In genomic region chr4:102344955-102345794, GRCh38 we compare ENCODE assay signal across 1 cellular context.
TF ChIP-seq lines count a peak whose summit lies in the region.

Gene SLC39A8 (minus strand): TSS chr4:102345482. CDS start chr4:102344662, 820 bp downstream.

TF ChIP-seq in K562, 482 proteins besides CTCF, POLR2A, EP300 and RAD21 (continued from another document and continues in another):
- TF ChIP-seq RREB1 (CRISPR knock-in tag; IDR thresholded peaks at IDR 0.05) (no peak), SIX5 (IDR thresholded peaks at IDR 0.05; ENCODE audit: borderline replicate concordance in 1 of 2, insufficient read depth in 1 of 2, low read depth in 1 of 2, low read length in 2 of 2) (no peak), FOS (IDR thresholded peaks at IDR 0.05; ENCODE audit: extremely low read depth, insufficient read length) (no peak), NFIX (CRISPR knock-in tag; IDR thresholded peaks at IDR 0.05; ENCODE audit: low read depth) (no peak), BDP1 (IDR thresholded peaks at IDR 0.05; ENCODE audit: insufficient read depth, insufficient read length) (no peak), SMAD3 (CRISPR knock-in tag; conservative IDR thresholded peaks at IDR 0.05) (no peak), MYC (IDR thresholded peaks at IDR 0.05; ENCODE audit: low read depth, low read length) (peak; percentile 97), MYC (CRISPR knock-in tag; IDR thresholded peaks at IDR 0.05; ENCODE audit: borderline replicate concordance, low read depth) (peak; percentile 68; the same call in 1 of the 2 replicates), CBX1 (IDR thresholded peaks at IDR 0.05; ENCODE audit: low read depth) (0 out of 2 replicates have a peak, but pooled peaks have one; percentile 28), ZNF197 (CRISPR knock-in tag; IDR thresholded peaks at IDR 0.05; ENCODE audit: low read depth) (no peak), GABPA (tag; conservative IDR thresholded peaks at IDR 0.05; ENCODE audit: low read depth) (peak; percentile 56), TOE1 (IDR thresholded peaks at IDR 0.05; ENCODE audit: borderline replicate concordance) (peak; percentile 57; the same call in 1 of the 2 replicates), TOE1 (CRISPR knock-in tag; IDR thresholded peaks at IDR 0.05; ENCODE audit: borderline replicate concordance, low read depth) (no peak), ZNF12 (CRISPR knock-in tag; IDR thresholded peaks at IDR 0.05) (0 out of 2 replicates have a peak, but pooled peaks have one; percentile 6), PML (IDR thresholded peaks at IDR 0.05; ENCODE audit: low read length) (peak; percentile 79; the same call in 1 of the 2 replicates), CREM (IDR thresholded peaks at IDR 0.05; ENCODE audit: low read depth) (peak; percentile 45), CHD2 (IDR thresholded peaks at IDR 0.05; ENCODE audit: low read depth, low read length) (peak; percentile 42; the same call in 1 of the 2 replicates), POLR2B (IDR thresholded peaks at IDR 0.05; ENCODE audit: low read depth, partially characterized antibody) (peak; percentile 57), ZNF507 (tag; conservative IDR thresholded peaks at IDR 0.05) (no peak), ZFP91 (CRISPR knock-in tag; IDR thresholded peaks at IDR 0.05) (peak; percentile 79), POLR3A (IDR thresholded peaks at IDR 0.05; ENCODE audit: borderline replicate concordance, extremely low read depth, insufficient read depth, insufficient read length) (no peak), POLR2G (IDR thresholded peaks at IDR 0.05; ENCODE audit: low read depth, low read length) (peak; percentile 53), MYNN (IDR thresholded peaks at IDR 0.05) (peak; percentile 62), MYNN (CRISPR knock-in tag; IDR thresholded peaks at IDR 0.05) (no peak), ELF1 (tag; IDR thresholded peaks at IDR 0.05) (peak; percentile 78), TCF3 (CRISPR knock-in tag; IDR thresholded peaks at IDR 0.05) (peak; percentile 44), GATAD2A (IDR thresholded peaks at IDR 0.05) (no peak), TCF7L2 (IDR thresholded peaks at IDR 0.05; ENCODE audit: low read depth, low read length) (no peak), CXXC5 (CRISPR knock-in tag; IDR thresholded peaks at IDR 0.05) (peak; percentile 78), MYBL2 (IDR thresholded peaks at IDR 0.05; ENCODE audit: low read depth) (no peak), MYBL2 (CRISPR knock-in tag; IDR thresholded peaks at IDR 0.05; ENCODE audit: borderline replicate concordance) (no peak), TEAD4 (IDR thresholded peaks at IDR 0.05; ENCODE audit: low read length) (peak; percentile 33; the same call in 1 of the 2 replicates), TEAD4 (CRISPR knock-in tag; IDR thresholded peaks at IDR 0.05; ENCODE audit: borderline replicate concordance) (no peak), KDM5B (IDR thresholded peaks at IDR 0.05; ENCODE audit: insufficient replicate concordance, low read depth, low read length) (peak; percentile 60), EWSR1 (IDR thresholded peaks at IDR 0.05; ENCODE audit: borderline replicate concordance, low read depth, partially characterized antibody) (no peak), CBFA2T3 (IDR thresholded peaks at IDR 0.05) (peak; percentile 56), STAT5A (IDR thresholded peaks at IDR 0.05; ENCODE audit: borderline replicate concordance, low read length) (peak; percentile 33; the same call in 1 of the 2 replicates), NONO (IDR thresholded peaks at IDR 0.05; ENCODE audit: low read depth in 2 of 2, low read length in 1 of 2) (no peak), RHOXF2B (CRISPR knock-in tag; conservative IDR thresholded peaks at IDR 0.05) (no peak), RB1 (IDR thresholded peaks at IDR 0.05; ENCODE audit: low read depth) (peak; percentile 69), THRB (CRISPR knock-in tag; conservative IDR thresholded peaks at IDR 0.05) (peak; percentile 56; the same call in 1 of the 2 replicates), KLF13 (tag; IDR thresholded peaks at IDR 0.05; ENCODE audit: borderline replicate concordance, low read depth) (0 out of 2 replicates have a peak, but pooled peaks have one; percentile 45), NR2C2 (CRISPR knock-in tag; IDR thresholded peaks at IDR 0.05) (no peak), NR2C2 (tag; IDR thresholded peaks at IDR 0.05) (peak; percentile 60; the same call in 1 of the 2 replicates), PCBP1 (IDR thresholded peaks at IDR 0.05; ENCODE audit: low read depth, low read length, poor library complexity, severe bottlenecking) (peak; percentile 8), MEIS2 (IDR thresholded peaks at IDR 0.05; ENCODE audit: partially characterized antibody) (peak; percentile 65), BRF1 (IDR thresholded peaks at IDR 0.05; ENCODE audit: borderline replicate concordance, extremely low read depth, insufficient read length) (no peak), ZNF695 (CRISPR knock-in tag; IDR thresholded peaks at IDR 0.05) (no peak), U2AF2 (optimal IDR thresholded peaks at IDR 0.05; ENCODE audit: low read depth, low read length) (no peak), SAFB2 (IDR thresholded peaks at IDR 0.05; ENCODE audit: borderline replicate concordance, low read depth, low read length, severe bottlenecking) (no peak), SAFB (IDR thresholded peaks at IDR 0.05; ENCODE audit: borderline replicate concordance, low read depth, low read length) (no peak), NKRF (IDR thresholded peaks at IDR 0.05; ENCODE audit: borderline replicate concordance) (peak; percentile 74; the same call in 1 of the 2 replicates), ZNF143 (CRISPR knock-in tag; IDR thresholded peaks at IDR 0.05) (no peak), ZNF253 (CRISPR knock-in tag; conservative IDR thresholded peaks at IDR 0.05) (no peak), ATF1 (CRISPR knock-in tag; IDR thresholded peaks at IDR 0.05) (no peak), ATF1 (tag; IDR thresholded peaks at IDR 0.05) (peak; percentile 53), ZNF133 (CRISPR knock-in tag; IDR thresholded peaks at IDR 0.05) (no peak), CBFA2T2 (conservative IDR thresholded peaks at IDR 0.05) (no peak; the same call in 1 of the 2 replicates)
